8 cellular contexts compared by ENCODE assay signal in genomic region chr14:21014761-21015190, GRCh38. TPM values are rescaled to one million over a fixed set of nuclear protein-coding genes. Genes with fewer than 3 reads are reported as not detected.
DNase-seq lines count a peak whose midpoint lies in the region; ATAC-seq and TF ChIP-seq lines count a peak whose summit lies in the region.

No MANE protein-coding gene starts in this region.

- peaks cover 20% of the 10 kb centered on the region for H3K27me3 Mint-ChIP-seq in activated T-cell treated with anti-CD3 and anti-CD28 coated beads, Interleukin-2, amount 50 U/mL, for 72 hours (ENCODE audit: low read depth)
- peaks cover 25% of the 10 kb centered on the region for H3K27me3 Mint-ChIP-seq in neural crest cell (ENCODE audit: low read depth)

- no peaks in the 10 kb centered on the region for H3K4me1 Mint-ChIP-seq in activated T-cell treated with anti-CD3 and anti-CD28 coated beads, Interleukin-2, amount 50 U/mL, for 72 hours (ENCODE audit: low read depth)
- H3K4me1 Mint-ChIP-seq in neural crest cell: peaks cover 6% of the 10 kb centered on the region

- H3K9me3 Mint-ChIP-seq in activated T-cell treated with anti-CD3 and anti-CD28 coated beads, Interleukin-2, amount 50 U/mL, for 72 hours: no peaks in the 10 kb centered on the region
- H3K9me3 Mint-ChIP-seq in neural crest cell: no peaks in the 10 kb centered on the region

- no peak overlapping the region for H3K4me3 Mint-ChIP-seq in activated T-cell treated with anti-CD3 and anti-CD28 coated beads, Interleukin-2, amount 50 U/mL, for 72 hours
- H3K4me3 Mint-ChIP-seq in neural crest cell: no peak overlapping the region

- DNase-seq in GM06990 (ENCODE audit: extremely low read depth, insufficient read length) (peak; percentile 17), LNCaP clone FGC (ENCODE audit: low read depth) (peak; percentile 62), RPMI8226 (peak; percentile 66), fibroblast of mammary gland (ENCODE audit: low read depth) (peak; percentile 86), neural crest cell (ENCODE audit: low read depth, low spot score) (peak; percentile 96)
- DNase-seq in activated T-cell treated with anti-CD3 and anti-CD28 coated beads, Interleukin-2, amount 50 U/mL, for 72 hours: peak; percentile 74 to 83
- peak; percentile 69 for DNase-seq in stimulated activated naive CD4-positive, alpha-beta T cell treated with Interleukin-2 at 50 U/mL for 16 hours (lab: John Stamatoyannopoulos, UW)

- ATAC-seq in activated T-cell treated with anti-CD3 and anti-CD28 coated beads, Interleukin-2, amount 50 U/mL, for 72 hours (replicated peaks in 1 of 2): peak; percentile 73 to 74
- ATAC-seq in GM19397 (IDR thresholded peaks at IDR 0.05; ENCODE audit: unreplicated experiment): no peak

- TF ChIP-seq CTCF in GM06990 (IDR thresholded peaks at IDR 0.05; ENCODE audit: insufficient read depth, low read length, poor library complexity, severe bottlenecking): peak; percentile 83
- peak; percentile 89 for TF ChIP-seq CTCF in LNCaP clone FGC (IDR thresholded peaks at IDR 0.05; ENCODE audit: control insufficient read depth, extremely low read depth, insufficient read depth)
- TF ChIP-seq CTCF in fibroblast of mammary gland (conservative IDR thresholded peaks at IDR 0.05; ENCODE audit: control insufficient read depth, insufficient read depth, low read depth, low read length): peak; percentile 99
- peak; percentile 94 for TF ChIP-seq CTCF in neural crest cell (conservative IDR thresholded peaks at IDR 0.05)

- no peaks in the 10 kb centered on the region; the same call in none of the 2 replicates for H3K27me3 ChIP-seq in GM06990 (replicated peaks; ENCODE audit: control insufficient read depth, insufficient read depth, low read length)

- no peaks in the 10 kb centered on the region for H3K36me3 Mint-ChIP-seq in activated T-cell treated with anti-CD3 and anti-CD28 coated beads, Interleukin-2, amount 50 U/mL, for 72 hours (ENCODE audit: insufficient read depth in 2 of 2)
- H3K36me3 Mint-ChIP-seq in neural crest cell (ENCODE audit: low read depth): no peaks in the 10 kb centered on the region

- H3K4me3 ChIP-seq in GM06990 (replicated peaks; ENCODE audit: low read depth, low read length) (no peak overlapping the region), LNCaP clone FGC (ENCODE audit: low read depth, low read length) (no peak overlapping the region), fibroblast of mammary gland (ENCODE audit: control insufficient read depth, low read depth, low read length) (no peak overlapping the region)

- no peaks in the 10 kb centered on the region for H3K36me3 ChIP-seq in GM06990 (ENCODE audit: control insufficient read depth, insufficient read depth, low read length)

- H3K27ac Mint-ChIP-seq in activated T-cell treated with anti-CD3 and anti-CD28 coated beads, Interleukin-2, amount 50 U/mL, for 72 hours: no peak overlapping the region
- H3K27ac Mint-ChIP-seq in neural crest cell (ENCODE audit: unreplicated experiment): no peak overlapping the region

RNA-seq across cellular contexts. Expression of gene NDRG2, which starts 10.1 kb away (rescaled TPM):
- 1 to 10 TPM; 4.0 to 6.3 TPM for total RNA-seq in activated T-cell treated with anti-CD3 and anti-CD28 coated beads, Interleukin-2, amount 50 U/mL, for 72 hours
- total RNA-seq in neural crest cell: 13.7 and 17.4 TPM in 2 replicates

RNA-seq across cellular contexts. Expression of gene TPPP2, which starts 15.2 kb away (rescaled TPM):
- total RNA-seq in activated T-cell treated with anti-CD3 and anti-CD28 coated beads, Interleukin-2, amount 50 U/mL, for 72 hours: not detected
- total RNA-seq in neural crest cell: not detected in 2 replicates

RNA-seq across cellular contexts. Expression of gene SLC39A2, which starts 15.7 kb away (rescaled TPM):
- total RNA-seq in activated T-cell treated with anti-CD3 and anti-CD28 coated beads, Interleukin-2, amount 50 U/mL, for 72 hours: under 1 TPM; 0.58 to 0.96 TPM
- total RNA-seq in neural crest cell: 0.36 and 0.37 TPM in 2 replicates

RNA-seq across cellular contexts. Expression of gene RNASE13, which starts 19.8 kb away (rescaled TPM):
- not detected for total RNA-seq in activated T-cell treated with anti-CD3 and anti-CD28 coated beads, Interleukin-2, amount 50 U/mL, for 72 hours
- not detected in 2 replicates for total RNA-seq in neural crest cell

RNA-seq across cellular contexts. Expression of gene METTL17, which starts 25.0 kb away (rescaled TPM):
- 10 to 100 TPM; 91.2 to 94.9 TPM for total RNA-seq in activated T-cell treated with anti-CD3 and anti-CD28 coated beads, Interleukin-2, amount 50 U/mL, for 72 hours
- 86.5 and 88.8 TPM in 2 replicates for total RNA-seq in neural crest cell

Comparison
In these comparisons a context has a peak if more than half of its experiments do, and no peak if none do; other contexts are left out.
1. DNase-seq: peak in every context shown above with its lines; median percentile 96 in neural crest cell; 86 in fibroblast of mammary gland; 78 in activated T-cell treated with anti-CD3 and anti-CD28 coated beads, Interleukin-2, amount 50 U/mL, for 72 hours; 69 in stimulated activated naive CD4-positive, alpha-beta T cell treated with Interleukin-2 at 50 U/mL for 16 hours; 66 in RPMI8226; 62 in LNCaP clone FGC; 17 in GM06990.